ENCODE assay signal across 17 cellular contexts in genomic region chr5:122581629-122582028, GRCh38.
DNase-seq lines count a peak whose midpoint lies in the region; ATAC-seq, FAIRE-seq and TF ChIP-seq lines count a peak whose summit lies in the region.
"Had no signal": no experiment of that assay in that cellular context is flagged by ENCODE, and none has a peak within 500 bp of the region (broad histone marks: within the 10 kb centered on the region; RNA-seq: fewer than 3 reads in every experiment).

No MANE protein-coding gene starts in this region.

- no peak for TF ChIP-seq EP300 in H1 (IDR thresholded peaks at IDR 0.05; ENCODE audit: borderline replicate concordance in 1 of 2, low read depth in 2 of 2, low read length in 2 of 2)

- H3K18ac ChIP-seq in H1 (ENCODE audit: extremely low read depth, low read length): no peak overlapping the region

- H2BK20ac ChIP-seq in H1 (ENCODE audit: low read length): no peak overlapping the region

- H3K27ac ChIP-seq in GM23338 (ENCODE audit: low read depth): no peak overlapping the region
- no peak overlapping the region for H3K27ac ChIP-seq in H1 (ENCODE audit: low read depth, low read length)
- H3K27ac ChIP-seq in neural progenitor cell: no peak overlapping the region
- H3K27ac ChIP-seq: RWPE1, SJSA1 had no signal

- no peak overlapping the region for H3K23ac ChIP-seq in H1 (ENCODE audit: insufficient read length)

- H3K9me3 Mint-ChIP-seq in GM23338: no peaks in the 10 kb centered on the region
- H3K9me3 Mint-ChIP-seq in neural progenitor cell: no peaks in the 10 kb centered on the region

- no peaks in the 10 kb centered on the region for H3K79me2 ChIP-seq in GM23338 (replicated peaks; ENCODE audit: insufficient read depth)
- no peaks in the 10 kb centered on the region for H3K79me2 ChIP-seq in H1 (ENCODE audit: control insufficient read depth in 1 of 2, insufficient read depth in 2 of 2, low read length in 2 of 2)
- H3K79me2 ChIP-seq in neural progenitor cell (ENCODE audit: low read depth): no peaks in the 10 kb centered on the region

- no peak overlapping the region for H2BK15ac ChIP-seq in H1 (ENCODE audit: low read length)

- no peaks in the 10 kb centered on the region for H3F3A ChIP-seq in GM23338 (replicated peaks; ENCODE audit: low read depth)
- H3F3A ChIP-seq in neural progenitor cell (ENCODE audit: low read depth): no peaks in the 10 kb centered on the region

- TF ChIP-seq CTCF in GM23338 (conservative IDR thresholded peaks at IDR 0.05; ENCODE audit: low read depth in 2 of 2) (no peak), H1 (IDR thresholded peaks at IDR 0.05; ENCODE audit: control extremely low read depth in 1 of 3, insufficient read depth in 1 of 3, low read depth in 1 of 3, low read length in 3 of 3) (no peak), neural progenitor cell (IDR thresholded peaks at IDR 0.05) (no peak)

- H3K4me2 ChIP-seq in GM23338 (no peak overlapping the region), H1 (ENCODE audit: insufficient read depth in 1 of 2, low read depth in 2 of 2, low read length in 2 of 2) (no peak overlapping the region), neural progenitor cell (no peak overlapping the region)

- H3K36me3 ChIP-seq in GM23338 (ENCODE audit: insufficient read depth) (no peaks in the 10 kb centered on the region), MG63 (no peaks in the 10 kb centered on the region), H1 (ENCODE audit: control insufficient read depth in 2 of 4, insufficient read depth in 4 of 4, low read length in 3 of 4) (no peaks in the 10 kb centered on the region), neural progenitor cell (no peaks in the 10 kb centered on the region)
- H3K36me3 ChIP-seq: SJSA1 had no signal

- FAIRE-seq in H1 (lab: Jason Lieb, UNC): no peak
- FAIRE-seq: GM12878 had no signal

- H4K20me1 ChIP-seq in GM23338 (replicated peaks; ENCODE audit: insufficient read depth) (no peaks in the 10 kb centered on the region), H1 (replicated peaks in 1 of 2; ENCODE audit: control insufficient read depth in 1 of 2, insufficient read depth in 2 of 2, low read length in 2 of 2) (no peaks in the 10 kb centered on the region), neural progenitor cell (ENCODE audit: low read depth) (no peaks in the 10 kb centered on the region)

- H3K4me1 Mint-ChIP-seq in GM23338 (no peaks in the 10 kb centered on the region; the same call in 1 of the 3 replicates), neural progenitor cell (no peaks in the 10 kb centered on the region)

- no peaks in the 10 kb centered on the region; the same call in 2 of the 3 replicates for H3K36me3 Mint-ChIP-seq in GM23338 (ENCODE audit: low read depth)
- no peaks in the 10 kb centered on the region for H3K36me3 Mint-ChIP-seq in neural progenitor cell

- H3K9me3 ChIP-seq in MG63: no peaks in the 10 kb centered on the region
- no peaks in the 10 kb centered on the region for H3K9me3 ChIP-seq in H1 (ENCODE audit: insufficient read depth in 2 of 2, low read depth in 1 of 2, low read length in 1 of 2)
- no peaks in the 10 kb centered on the region for H3K9me3 ChIP-seq in neural progenitor cell (ENCODE audit: low read depth)
- H3K9me3 ChIP-seq: SJSA1 had no signal

- no peak overlapping the region for H2BK120ac ChIP-seq in H1 (replicated peaks; ENCODE audit: low read depth, low read length)

- H3K79me1 ChIP-seq in H1 (ENCODE audit: low read depth, low read length): no peaks in the 10 kb centered on the region

- H3K4ac ChIP-seq in H1 (replicated peaks; ENCODE audit: insufficient read length, low read depth, low read length): no peak overlapping the region

- H3K4me1 ChIP-seq in GM23338 (ENCODE audit: insufficient read depth) (0 out of 2 replicates have a peak, but pooled peaks cover 2% of the 10 kb centered on the region), H1 (replicated peaks in 1 of 4; ENCODE audit: control insufficient read depth in 3 of 4, insufficient read depth in 4 of 4, low read length in 3 of 4) (peaks cover 0 to 2% (median under 1%) of the 10 kb centered on the region in 4 experiments; a peak in 1 of 7 replicates), neural progenitor cell (no peaks in the 10 kb centered on the region)
- H3K4me1 ChIP-seq: SJSA1 had no signal

- TF ChIP-seq POLR2A in H1 (IDR thresholded peaks at IDR 0.05; ENCODE audit: control extremely low read depth in 1 of 2, low read depth in 2 of 2, low read length in 2 of 2) (no peak), erythroblast (IDR thresholded peaks at IDR 0.05; ENCODE audit: low read length) (no peak)

- H3K9me2 ChIP-seq in GM23338 (ENCODE audit: insufficient read depth): peaks cover 4% of the 10 kb centered on the region; the same call in 1 of the 2 replicates

- POLR2A ChIA-PET in H1 (lab: Charles Lee; ENCODE audit: partially characterized antibody): no interaction called here

- 93% methylated on average over 7 of the region's 7 CpGs; no CpG with 5 or more reads in 1 of the 2 experiments for WGBS in H1 (ENCODE audit: extremely low coverage in 1 of 2, insufficient coverage in 1 of 2, insufficient read length in 1 of 2, insufficient replicate concordance in 2 of 2, low coverage in 1 of 2, low lambda C conversion rate in 2 of 2, missing lambda C conversion rate in 1 of 2), 2 experiments

- no peak overlapping the region for H3K56ac ChIP-seq in H1 (replicated peaks; ENCODE audit: insufficient read length, low read depth, low read length)

- no peak for DNase-seq in GM23338 (ENCODE audit: low spot score)
- peak; percentile 37 for DNase-seq in MG63
- no peak for DNase-seq in H1 (ENCODE audit: low read depth in 1 of 2, low spot score in 2 of 2)
- DNase-seq in neural progenitor cell (ENCODE audit: low spot score): no peak
- no peak for DNase-seq in cerebellum (ENCODE audit: low spot score)
- no peak for DNase-seq in erythroblast (lab: John Stamatoyannopoulos, UW)
- no peak for DNase-seq in AML-193 (lab: John Stamatoyannopoulos, UW)
- DNase-seq: C1 segment of cervical spinal cord, DMS153, NCI-H1105 treated with DMSO at 0.1 percent for 48 hours, NCI-H1930, NCI-H2171, NCI-H510A treated with DMSO at 0.1 percent for 48 hours had no signal

- CTCF ChIA-PET in H1 (lab: Charles Lee; ENCODE audit: partially characterized antibody): interaction anchor here (0.8 kb wide), 1 partner anchor 271 kb away, joined by 3 read pairs; no protein-coding TSS in a partner anchor

- H2BK12ac ChIP-seq in H1 (ENCODE audit: low read depth, low read length): no peak overlapping the region

- H2AFZ ChIP-seq in GM23338: peak overlapping the region; percentile 91
- peak overlapping the region; percentile 67 for H2AFZ ChIP-seq in H1 (ENCODE audit: low read length)
- peak overlapping the region; percentile 23 for H2AFZ ChIP-seq in neural progenitor cell (replicated peaks)

- no peak overlapping the region for H2AK5ac ChIP-seq in H1 (ENCODE audit: low read depth, low read length)

- H3K23me2 ChIP-seq in H1 (ENCODE audit: low read depth, low read length): no peaks in the 10 kb centered on the region; the same call in 1 of the 2 replicates

- peak; percentile 46 for ATAC-seq in GM23338
- no peak for ATAC-seq in HG03521 (IDR thresholded peaks at IDR 0.05; ENCODE audit: unreplicated experiment)
- ATAC-seq: GM12878 had no signal

- no peak for TF ChIP-seq RAD21 in H1 (IDR thresholded peaks at IDR 0.05 in 1 of 2, conservative IDR thresholded peaks at IDR 0.05 in 1 of 2; ENCODE audit: low read depth in 2 of 2, low read length in 2 of 2)

- H3K27ac Mint-ChIP-seq in GM23338 (no peak overlapping the region), neural progenitor cell (no peak overlapping the region)

- no peak overlapping the region for H2BK5ac ChIP-seq in H1 (ENCODE audit: low read depth, low read length)

- H3K4me3 Mint-ChIP-seq in GM23338 (no peak overlapping the region), neural progenitor cell (no peak overlapping the region)

- no peak overlapping the region for H3K14ac ChIP-seq in H1 (ENCODE audit: insufficient read length)

- H3K27me3 Mint-ChIP-seq in GM23338 (ENCODE audit: insufficient read depth, low read depth, poor library complexity) (peaks cover 4% of the 10 kb centered on the region), neural progenitor cell (ENCODE audit: insufficient read depth, low read depth) (peaks cover 2% of the 10 kb centered on the region)

- no peaks in the 10 kb centered on the region for H3K27me3 ChIP-seq in GM23338 (ENCODE audit: insufficient read depth)
- H3K27me3 ChIP-seq in MG63: no peaks in the 10 kb centered on the region; the same call in 1 of the 2 replicates
- no peaks in the 10 kb centered on the region; a peak in 1 of 7 replicates for H3K27me3 ChIP-seq in H1 (replicated peaks in 1 of 4; ENCODE audit: control insufficient read depth in 3 of 4, extremely low read depth in 1 of 4, insufficient read depth in 3 of 4, low read length in 3 of 4)
- H3K27me3 ChIP-seq in neural progenitor cell: no peaks in the 10 kb centered on the region
- H3K27me3 ChIP-seq: SJSA1 had no signal

- H4K8ac ChIP-seq in H1 (ENCODE audit: extremely low read depth, insufficient read depth, low read length): no peak overlapping the region

- H3K9ac ChIP-seq in H1 (replicated peaks in 1 of 4; ENCODE audit: extremely low read depth in 1 of 4, low read depth in 3 of 4, low read length in 3 of 4): no peak overlapping the region
- no peak overlapping the region for H3K9ac ChIP-seq in neural progenitor cell

- no peak overlapping the region for H4K91ac ChIP-seq in H1 (replicated peaks; ENCODE audit: insufficient read length, low read length)

- H4K5ac ChIP-seq in H1 (ENCODE audit: insufficient read length, low read depth, low read length): no peak overlapping the region

- H3K4me3 ChIP-seq in GM23338: no peak overlapping the region
- no peak overlapping the region for H3K4me3 ChIP-seq in MG63
- no peak overlapping the region for H3K4me3 ChIP-seq in H1 (ENCODE audit: extremely low read depth in 1 of 4, insufficient read depth in 2 of 4, low read depth in 3 of 4, low read length in 4 of 4)
- no peak overlapping the region for H3K4me3 ChIP-seq in neural progenitor cell
- H3K4me3 ChIP-seq: GM12878, SJSA1 had no signal

TF ChIP-seq in GM23338, 12 proteins besides CTCF, POLR2A, EP300 and RAD21:
- TF ChIP-seq ZNF331 (CRISPR knock-in tag; IDR thresholded peaks at IDR 0.05; ENCODE audit: low read depth) (no peak), NANOG (IDR thresholded peaks at IDR 0.05; ENCODE audit: borderline replicate concordance) (no peak)
TF ChIP-seq in GM23338: peak in this region for 0.

TF ChIP-seq in H1, 55 proteins besides CTCF, POLR2A, EP300 and RAD21 (continues in another document):
- no peak for TF ChIP-seq CHD1 (IDR thresholded peaks at IDR 0.05; ENCODE audit: low read depth, low read length)
- TF ChIP-seq NRF1 (IDR thresholded peaks at IDR 0.05; ENCODE audit: low read depth, low read length): no peak
- TF ChIP-seq TAF1 (IDR thresholded peaks at IDR 0.05; ENCODE audit: low read depth, low read length): no peak
- TF ChIP-seq CBX5 (IDR thresholded peaks at IDR 0.05; ENCODE audit: low read depth, low read length): no peak
- TF ChIP-seq SIN3A (conservative IDR thresholded peaks at IDR 0.05 in 1 of 2, IDR thresholded peaks at IDR 0.05 in 1 of 2; ENCODE audit: low read depth in 1 of 2, low read length in 2 of 2): no peak
- no peak for TF ChIP-seq TEAD4 (IDR thresholded peaks at IDR 0.05; ENCODE audit: low read depth, low read length)
- no peak for TF ChIP-seq CREB1 (IDR thresholded peaks at IDR 0.05)
- TF ChIP-seq CHD2 (IDR thresholded peaks at IDR 0.05; ENCODE audit: low read length): no peak

Comparison
In these comparisons a context has a peak if more than half of its experiments do, and no peak if none do; other contexts are left out.
1. H2AFZ ChIP-seq: peak in every context shown above with its lines; median percentile 91 in GM23338; 67 in H1; 23 in neural progenitor cell.